ENCODE assay signal across 18 cellular contexts in genomic region chr9:71504636-71505035, GRCh38.
DNase-seq lines count a peak whose midpoint lies in the region; ATAC-seq and TF ChIP-seq lines count a peak whose summit lies in the region.
"Had no signal": no experiment of that assay in that cellular context is flagged by ENCODE, and none has a peak within 500 bp of the region (broad histone marks: within the 10 kb centered on the region; RNA-seq: fewer than 3 reads in every experiment).

No MANE protein-coding gene starts in this region.

- no peak for TF ChIP-seq POLR2A in suprapubic skin (IDR thresholded peaks at IDR 0.05)

- H3K4me3 Mint-ChIP-seq in activated CD8-positive, alpha-beta T cell treated with anti-CD3 and anti-CD28 coated beads, Interleukin-2, amount 10 ng/mL, durations not matched to agents 7 days and 5 days: no peak overlapping the region
- H3K4me3 Mint-ChIP-seq: CD14-positive monocyte had no signal

- no peak overlapping the region for H2AFZ ChIP-seq in PC-3 (ENCODE audit: low read length)
- H2AFZ ChIP-seq: PC-9 had no signal

- H3F3A ChIP-seq in PC-3 (ENCODE audit: low read length, unreplicated experiment): no peaks in the 10 kb centered on the region

- H3K27me3 Mint-ChIP-seq in activated CD8-positive, alpha-beta T cell treated with anti-CD3 and anti-CD28 coated beads, Interleukin-2, amount 10 ng/mL, durations not matched to agents 7 days and 5 days (ENCODE audit: low read depth): peaks cover 3% of the 10 kb centered on the region

- intact Hi-C loops in PC-3 (cut with micrococcal nuclease): no loop called here

- POLR2A ChIA-PET in PC-3 (lab: Charles Lee; ENCODE audit: unreplicated experiment): no interaction called here
- POLR2A ChIA-PET in activated CD8-positive, alpha-beta T cell treated with anti-CD3 and anti-CD28 coated beads, Interleukin-2, amount 10 ng/mL, durations not matched to agents 7 days and 5 days (lab: Charles Lee): no interaction called here

- H3K27ac ChIP-seq in PC-3 (ENCODE audit: low read length): no peak overlapping the region
- no peak overlapping the region for H3K27ac ChIP-seq in suprapubic skin
- H3K27ac ChIP-seq: A549, PC-9 had no signal

- no peaks in the 10 kb centered on the region for H3K36me3 Mint-ChIP-seq in activated CD8-positive, alpha-beta T cell treated with anti-CD3 and anti-CD28 coated beads, Interleukin-2, amount 10 ng/mL, durations not matched to agents 7 days and 5 days (ENCODE audit: low read depth)
- H3K36me3 Mint-ChIP-seq: CD14-positive monocyte had no signal

- H3K27me3 ChIP-seq in PC-3 (ENCODE audit: low read length) (no peaks in the 10 kb centered on the region), kidney epithelial cell (ENCODE audit: control insufficient read depth, insufficient read depth, low read length) (no peaks in the 10 kb centered on the region), suprapubic skin (no peaks in the 10 kb centered on the region)

- H3K79me2 ChIP-seq in PC-3 (ENCODE audit: low read length): no peaks in the 10 kb centered on the region

- no peaks in the 10 kb centered on the region for H3K9me3 Mint-ChIP-seq in activated CD8-positive, alpha-beta T cell treated with anti-CD3 and anti-CD28 coated beads, Interleukin-2, amount 10 ng/mL, durations not matched to agents 7 days and 5 days (ENCODE audit: insufficient read depth)

- TF ChIP-seq CTCF in PC-3 (conservative IDR thresholded peaks at IDR 0.05; ENCODE audit: low read depth, low read length): no peak
- TF ChIP-seq CTCF in epithelial cell of esophagus (IDR thresholded peaks at IDR 0.05; ENCODE audit: insufficient read depth, low read depth, low read length, missing control alignments): no peak
- TF ChIP-seq CTCF in kidney epithelial cell (IDR thresholded peaks at IDR 0.05; ENCODE audit: insufficient read depth, low read length, poor library complexity, severe bottlenecking): no peak
- no peak for TF ChIP-seq CTCF in GM10266 (IDR thresholded peaks at IDR 0.05; ENCODE audit: control insufficient read depth, insufficient read depth, low read depth, missing control alignments)
- TF ChIP-seq CTCF in suprapubic skin (IDR thresholded peaks at IDR 0.05): no peak

- 75% methylated on average over 3 of the region's 3 CpGs for WGBS in suprapubic skin

- H3K4me1 ChIP-seq in PC-3 (ENCODE audit: insufficient read depth, low read length): peaks cover 5% of the 10 kb centered on the region; the same call in 1 of the 2 replicates
- peaks cover 11% of the 10 kb centered on the region for H3K4me1 ChIP-seq in suprapubic skin

- H3K9ac ChIP-seq in PC-3 (ENCODE audit: low read length): no peak overlapping the region

- no peaks in the 10 kb centered on the region for H3K36me3 ChIP-seq in PC-3 (ENCODE audit: low read depth, low read length)
- H3K36me3 ChIP-seq in kidney epithelial cell (ENCODE audit: control insufficient read depth, insufficient read depth, low read length): no peaks in the 10 kb centered on the region
- H3K36me3 ChIP-seq in suprapubic skin: no peaks in the 10 kb centered on the region

- no peak for TF ChIP-seq EP300 in suprapubic skin (IDR thresholded peaks at IDR 0.05)

- H3K4me3 ChIP-seq in PC-3 (ENCODE audit: low read length) (no peak overlapping the region), epithelial cell of esophagus (ENCODE audit: low read length) (no peak overlapping the region), kidney epithelial cell (ENCODE audit: low read depth, low read length) (no peak overlapping the region), suprapubic skin (no peak overlapping the region)
- H3K4me3 ChIP-seq: A549, PC-9 had no signal

- no peak for ATAC-seq in PC-3
- ATAC-seq in activated CD8-positive, alpha-beta T cell treated with anti-CD3 and anti-CD28 coated beads, Interleukin-2, amount 10 ng/mL, durations not matched to agents 7 days and 5 days: no peak
- ATAC-seq: Right ventricle myocardium inferior had no signal

- CTCF ChIA-PET in PC-3 (lab: Charles Lee): no interaction called here
- CTCF ChIA-PET in activated CD8-positive, alpha-beta T cell treated with anti-CD3 and anti-CD28 coated beads, Interleukin-2, amount 10 ng/mL, durations not matched to agents 7 days and 5 days (lab: Charles Lee): no interaction called here

- H3K9me2 ChIP-seq in PC-3 (replicated peaks; ENCODE audit: low read length): no peaks in the 10 kb centered on the region

- no peaks in the 10 kb centered on the region for H3K4me1 Mint-ChIP-seq in activated CD8-positive, alpha-beta T cell treated with anti-CD3 and anti-CD28 coated beads, Interleukin-2, amount 10 ng/mL, durations not matched to agents 7 days and 5 days (ENCODE audit: low read depth)

- no TSS peak for BruUV-seq in PC-3 (replicated peaks; lab: Mats Ljungman, UMichigan)

- H4K20me1 ChIP-seq in PC-3 (ENCODE audit: low read length): no peaks in the 10 kb centered on the region

- no peaks in the 10 kb centered on the region for H3K9me3 ChIP-seq in PC-3 (ENCODE audit: low read length)
- no peaks in the 10 kb centered on the region for H3K9me3 ChIP-seq in suprapubic skin
- H3K9me3 ChIP-seq: A549 had no signal

- no peak overlapping the region for H3K27ac Mint-ChIP-seq in activated CD8-positive, alpha-beta T cell treated with anti-CD3 and anti-CD28 coated beads, Interleukin-2, amount 10 ng/mL, durations not matched to agents 7 days and 5 days
- H3K27ac Mint-ChIP-seq: CD14-positive monocyte had no signal

- no peak overlapping the region for H3K4me2 ChIP-seq in PC-3 (ENCODE audit: low read length)
- H3K4me2 ChIP-seq: A549, PC-9 had no signal

- DNase-seq in Daoy (ENCODE audit: low read depth): peak; percentile 9
- peak; percentile 6 for DNase-seq in PC-3
- peak; percentile 85 for DNase-seq in epithelial cell of esophagus (ENCODE audit: low read depth)
- DNase-seq in kidney epithelial cell (ENCODE audit: low read depth): peak; percentile 21
- no peak for DNase-seq in activated CD8-positive, alpha-beta T cell treated with anti-CD3 and anti-CD28 coated beads, Interleukin-2, amount 10 ng/mL, durations not matched to agents 7 days and 5 days
- no peak for DNase-seq in GM10266 (ENCODE audit: extremely low spot score)
- no peak for DNase-seq in NCI-H446 treated with DMSO at 0.1 percent for 48 hours (lab: John Stamatoyannopoulos, UW)
- DNase-seq in suprapubic skin (ENCODE audit: low spot score in 2 of 2): no peak
- DNase-seq: COR-L47, DMS153, EL, NCI-H187, NCI-H446, NCI-H774 had no signal

Comparison
In these comparisons a context has a peak if more than half of its experiments do, and no peak if none do; other contexts are left out.
1. DNase-seq: peak in Daoy (single experiment), PC-3 (single experiment), epithelial cell of esophagus (single experiment) and kidney epithelial cell (single experiment); none in activated CD8-positive, alpha-beta T cell treated with anti-CD3 and anti-CD28 coated beads, Interleukin-2, amount 10 ng/mL, durations not matched to agents 7 days and 5 days (single experiment), GM10266 (single experiment), NCI-H446 treated with DMSO at 0.1 percent for 48 hours (single experiment) and suprapubic skin (0 of 2).